In the genomic region with DNA sequence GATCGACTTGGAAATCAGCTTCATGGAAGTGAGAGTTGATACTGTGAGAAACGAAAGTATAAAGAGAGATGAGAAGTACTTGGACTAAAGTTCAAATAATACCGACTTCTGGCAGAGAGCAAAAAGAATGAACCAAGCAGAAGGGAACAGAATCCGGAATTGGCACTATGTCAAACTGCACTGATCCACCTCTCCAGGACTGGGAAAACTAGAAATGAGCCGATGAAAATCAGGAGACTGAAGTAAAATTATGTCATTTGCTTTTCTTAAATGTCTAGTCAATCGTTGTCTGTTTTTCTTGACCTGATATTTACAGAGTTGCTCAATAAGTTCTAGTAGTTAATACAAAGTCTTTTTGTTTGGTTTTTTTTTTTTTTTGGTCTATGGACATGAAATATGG, we compare ENCODE assay signal across 31 cellular contexts.
DNase-seq lines count a peak whose midpoint lies in the region; ATAC-seq and TF ChIP-seq lines count a peak whose summit lies in the region.
"Had no signal": no experiment of that assay in that cellular context is flagged by ENCODE, and none has a peak within 500 bp of the region (broad histone marks: within the 10 kb centered on the region; RNA-seq: fewer than 3 reads in every experiment).

No MANE protein-coding gene starts in this region.

- H3K79me2 ChIP-seq in ACC112 (ENCODE audit: control insufficient read depth, insufficient read depth, low read length, unreplicated experiment): no peaks in the 10 kb centered on the region

- H3K9me3 Mint-ChIP-seq in stimulated activated naive CD8-positive, alpha-beta T cell treated with anti-CD3 and anti-CD28 coated beads, Interleukin-15, amount 100 ng/mL, for 72 hours: peaks cover 0 to 22% of the 10 kb centered on the region in 2 donors
- H3K9me3 Mint-ChIP-seq: activated B cell treated with CpG ODN at 0.5 μM for 24 hours, neural crest cell had no signal

- no peak for ATAC-seq in stimulated activated naive CD8-positive, alpha-beta T cell treated with anti-CD3 and anti-CD28 coated beads, Interleukin-15, amount 100 ng/mL, for 72 hours
- no peak for ATAC-seq in GM21423 (IDR thresholded peaks at IDR 0.05; ENCODE audit: unreplicated experiment)
- ATAC-seq: activated T-helper 17 cell treated with anti-CD3 and anti-CD28 coated beads, Interleukin-2, amount 50 U/mL, for 72 hours; body of pancreas; GM12878; mucosa of descending colon had no signal

- DNase-seq in M059J (ENCODE audit: low read depth) (peak; percentile 44), astrocyte of the cerebellum (ENCODE audit: low read depth) (peak; percentile 28), iris pigment epithelial cell (ENCODE audit: low read depth) (peak; percentile 4), hypothalamus (lab: John Stamatoyannopoulos, UW) (no peak), anterior cingulate cortex (lab: John Stamatoyannopoulos, UW) (no peak)
- no peak for DNase-seq in stimulated activated naive CD8-positive, alpha-beta T cell treated with anti-CD3 and anti-CD28 coated beads, Interleukin-15, amount 100 ng/mL, for 72 hours
- DNase-seq: activated B cell treated with CpG ODN at 0.5 μM for 24 hours; activated CD4-positive, alpha-beta memory T cell treated with anti-CD3 and anti-CD28 coated beads for 36 hours; activated CD8-positive, alpha-beta memory T cell treated with anti-CD3 and anti-CD28 coated beads, Interleukin-2, amount 50 U/mL, for 48 hours; body of pancreas; COR-L47; DMS79; effector CD8-positive, alpha-beta T cell; Kasumi-1; kidney; mucosa of descending colon; NCI-H1105; NCI-H2029; NCI-H2227 treated with DMSO at 0.1 percent for 48 hours; NCI-H748 treated with DMSO at 0.1 percent for 48 hours; sigmoid colon; SW 1271; T1000; transverse colon had no signal

- H3K27me3 ChIP-seq in ACC112 (ENCODE audit: insufficient read depth, low read length): no peaks in the 10 kb centered on the region
- H3K27me3 ChIP-seq: body of pancreas, sigmoid colon, transverse colon had no signal

- no peak overlapping the region for H3K27ac ChIP-seq in ACC112 (ENCODE audit: low read depth, low read length)
- H3K27ac ChIP-seq: body of pancreas, sigmoid colon, transverse colon had no signal

- peaks cover 5% of the 10 kb centered on the region for H3K4me1 ChIP-seq in ACC112 (ENCODE audit: control insufficient read depth, insufficient read depth, low read length, unreplicated experiment)
- H3K4me1 ChIP-seq: body of pancreas, sigmoid colon, transverse colon had no signal

- H3K27me3 Mint-ChIP-seq in stimulated activated naive CD8-positive, alpha-beta T cell treated with anti-CD3 and anti-CD28 coated beads, Interleukin-15, amount 100 ng/mL, for 72 hours: no peaks in the 10 kb centered on the region
- H3K27me3 Mint-ChIP-seq: activated B cell treated with CpG ODN at 0.5 μM for 24 hours; activated CD4-positive, alpha-beta memory T cell treated with anti-CD3 and anti-CD28 coated beads for 36 hours; activated naive CD8-positive, alpha-beta T cell; activated T-helper 17 cell treated with anti-CD3 and anti-CD28 coated beads, Interleukin-2, amount 50 U/mL, for 72 hours; B cell had no signal

- H3K4me3 Mint-ChIP-seq in stimulated activated naive CD8-positive, alpha-beta T cell treated with anti-CD3 and anti-CD28 coated beads, Interleukin-15, amount 100 ng/mL, for 72 hours: no peak overlapping the region
- H3K4me3 Mint-ChIP-seq: activated B cell treated with CpG ODN at 0.5 μM for 24 hours; activated CD4-positive, alpha-beta memory T cell treated with anti-CD3 and anti-CD28 coated beads for 36 hours; activated naive CD8-positive, alpha-beta T cell; activated T-helper 17 cell treated with anti-CD3 and anti-CD28 coated beads, Interleukin-2, amount 50 U/mL, for 72 hours; B cell; neural crest cell had no signal

- H2AFZ ChIP-seq in ACC112 (ENCODE audit: low read length, unreplicated experiment): no peak overlapping the region

- no peaks in the 10 kb centered on the region for H3K4me1 Mint-ChIP-seq in stimulated activated naive CD8-positive, alpha-beta T cell treated with anti-CD3 and anti-CD28 coated beads, Interleukin-15, amount 100 ng/mL, for 72 hours
- H3K4me1 Mint-ChIP-seq: activated B cell treated with CpG ODN at 0.5 μM for 24 hours; activated T-helper 17 cell treated with anti-CD3 and anti-CD28 coated beads, Interleukin-2, amount 50 U/mL, for 72 hours; B cell had no signal

- in situ Hi-C loops in astrocyte of the cerebellum (cut with HindIII; ENCODE audit: low sequenced_read_pairs): no loop called here

- H3K4me3 ChIP-seq in ACC112 (ENCODE audit: low read depth, low read length) (peak overlapping the region; percentile 43), astrocyte of the cerebellum (ENCODE audit: low read depth, low read length) (no peak overlapping the region)
- H3K4me3 ChIP-seq: body of pancreas, GM12878, mucosa of descending colon, sigmoid colon, transverse colon had no signal

- H3K27ac Mint-ChIP-seq in stimulated activated naive CD8-positive, alpha-beta T cell treated with anti-CD3 and anti-CD28 coated beads, Interleukin-15, amount 100 ng/mL, for 72 hours: no peak overlapping the region
- H3K27ac Mint-ChIP-seq: activated B cell treated with CpG ODN at 0.5 μM for 24 hours; activated CD4-positive, alpha-beta memory T cell treated with anti-CD3 and anti-CD28 coated beads for 36 hours; activated naive CD8-positive, alpha-beta T cell; activated T-helper 17 cell treated with anti-CD3 and anti-CD28 coated beads, Interleukin-2, amount 50 U/mL, for 72 hours; B cell had no signal

- no peak for TF ChIP-seq CTCF in astrocyte of the cerebellum (IDR thresholded peaks at IDR 0.05; ENCODE audit: low read depth, low read length, missing control alignments)

- no peaks in the 10 kb centered on the region for H3K36me3 ChIP-seq in ACC112 (ENCODE audit: insufficient read depth, low read length)
- H3K36me3 ChIP-seq: sigmoid colon, transverse colon had no signal

Comparison
In these comparisons a context has a peak if more than half of its experiments do, and no peak if none do; other contexts are left out.
1. DNase-seq: peak in M059J (single experiment), astrocyte of the cerebellum (single experiment) and iris pigment epithelial cell (single experiment); none in hypothalamus (0 of 51), stimulated activated naive CD8-positive, alpha-beta T cell treated with anti-CD3 and anti-CD28 coated beads, Interleukin-15, amount 100 ng/mL, for 72 hours (0 of 2) and anterior cingulate cortex (0 of 58).